Comparison of ENCODE assay signal across 6 cellular contexts in genomic region chr1:157302199-157302497, GRCh38.
"Had no signal": no experiment of that assay in that cellular context is flagged by ENCODE, and none has a peak within 500 bp of the region (broad histone marks: within the 10 kb centered on the region; RNA-seq: fewer than 3 reads in every experiment).

No MANE protein-coding gene starts in this region.

- DNase-seq: H9, HCEC 1CT had no signal

- ATAC-seq: GM23338, HepG2 had no signal

- H3K27ac ChIP-seq: HL-60 had no signal

- H3K9me3 Mint-ChIP-seq: GM23338, H9, IgD-negative memory B cell had no signal

- H3K4me1 Mint-ChIP-seq: GM23338, H9, IgD-negative memory B cell had no signal

- H3K27ac Mint-ChIP-seq: GM23338, IgD-negative memory B cell had no signal

- H3K27me3 Mint-ChIP-seq: IgD-negative memory B cell had no signal

- H3K36me3 Mint-ChIP-seq: IgD-negative memory B cell had no signal

- H3K4me3 ChIP-seq: GM23338 had no signal

- H3K4me3 Mint-ChIP-seq: GM23338, H9, IgD-negative memory B cell had no signal
